26 cellular contexts compared by ENCODE assay signal in the genomic region with DNA sequence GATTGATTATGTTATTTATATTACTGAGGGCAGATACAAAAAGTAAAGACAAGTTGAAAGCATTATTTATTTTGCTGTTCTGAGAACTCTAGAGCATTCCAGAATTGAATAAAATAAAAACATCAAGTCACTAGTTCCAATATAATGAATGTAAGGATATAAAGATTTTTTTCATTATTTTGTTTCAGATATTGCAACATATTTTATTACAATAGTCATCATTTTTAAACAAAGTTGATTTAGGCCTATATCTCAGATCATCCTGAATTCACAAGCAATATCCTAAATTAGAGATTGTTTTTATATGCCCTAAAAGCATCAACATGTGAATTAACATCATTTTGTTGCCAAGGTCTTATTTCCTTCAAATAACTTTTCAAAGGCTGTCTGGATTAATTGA.
"Had no signal": no experiment of that assay in that cellular context is flagged by ENCODE, and none has a peak within 500 bp of the region (broad histone marks: within the 10 kb centered on the region; RNA-seq: fewer than 3 reads in every experiment).

No MANE protein-coding gene starts in this region.

- H3K27ac ChIP-seq: colonic mucosa, coronary artery, dorsolateral prefrontal cortex, epithelial cell of prostate, esophagus muscularis mucosa, esophagus squamous epithelium, foreskin keratinocyte, gastrocnemius medialis, gastroesophageal sphincter, heart left ventricle, heart right ventricle had no signal

- H3K4me3 ChIP-seq: colonic mucosa, coronary artery, dorsolateral prefrontal cortex, esophagus muscularis mucosa, esophagus squamous epithelium, gastrocnemius medialis, gastroesophageal sphincter, heart left ventricle, heart right ventricle had no signal

- ATAC-seq: effector memory CD8-positive, alpha-beta T cell; esophagus mucosa; foreskin keratinocyte; gastrocnemius medialis; gastroesophageal sphincter; heart left ventricle; heart right ventricle had no signal

- FAIRE-seq: colon, endometrium had no signal

- DNase-seq: colonic mucosa; cortex of kidney; dermis blood vessel endothelial cell; dorsolateral prefrontal cortex; effector CD4-positive, alpha-beta T cell; effector CD8-positive, alpha-beta T cell; effector memory CD4-positive, alpha-beta T cell; effector memory CD8-positive, alpha-beta T cell; endodermal cell; erythroblast; esophagus squamous epithelium; foreskin fibroblast; foreskin keratinocyte; foreskin melanocyte; gastrocnemius medialis; glutamatergic neuron; head of caudate nucleus; heart left ventricle; heart right ventricle had no signal

- H3K36me3 ChIP-seq: colonic mucosa, esophagus muscularis mucosa, esophagus squamous epithelium, gastrocnemius medialis, gastroesophageal sphincter, heart left ventricle, heart right ventricle had no signal

- H3K9me3 ChIP-seq: colonic mucosa, esophagus muscularis mucosa, gastrocnemius medialis, gastroesophageal sphincter had no signal

- H3K27me3 ChIP-seq: colonic mucosa, dorsolateral prefrontal cortex, esophagus muscularis mucosa, esophagus squamous epithelium, foreskin keratinocyte, gastrocnemius medialis, gastroesophageal sphincter, heart left ventricle, heart right ventricle had no signal

- H3K4me1 ChIP-seq: colonic mucosa, esophagus muscularis mucosa, esophagus squamous epithelium, gastrocnemius medialis, gastroesophageal sphincter, heart left ventricle, heart right ventricle had no signal
